10 cellular contexts compared by ENCODE assay signal in the genomic region with DNA sequence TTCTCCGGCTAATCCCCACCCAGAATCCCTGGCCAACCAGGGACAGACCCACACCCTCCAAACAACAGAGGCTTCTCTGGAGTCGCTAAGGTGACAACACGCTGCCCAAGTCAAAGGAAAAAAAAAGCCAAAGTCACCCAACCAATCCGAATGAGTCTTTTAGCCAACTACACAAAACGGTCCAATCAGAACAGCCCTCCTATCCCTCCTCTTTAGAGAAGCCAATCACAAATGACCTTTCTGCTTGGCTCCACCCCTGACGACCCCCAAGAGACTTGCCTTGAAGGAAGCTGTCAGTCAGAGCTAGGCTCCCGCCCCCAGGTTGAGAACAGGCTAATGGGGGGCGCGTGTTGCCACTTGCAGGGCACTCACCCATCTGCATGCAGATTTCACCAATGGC. TPM values are rescaled to one million over a fixed set of nuclear protein-coding genes. Genes with fewer than 3 reads are reported as not detected.
DNase-seq lines count a peak whose midpoint lies in the region; ATAC-seq and TF ChIP-seq lines count a peak whose summit lies in the region.
"Had no signal": no experiment of that assay in that cellular context is flagged by ENCODE, and none has a peak within 500 bp of the region (broad histone marks: within the 10 kb centered on the region; RNA-seq: fewer than 3 reads in every experiment).

No MANE protein-coding gene starts in this region.

- no peaks in the 10 kb centered on the region for H3K27me3 ChIP-seq in trophoblast cell (ENCODE audit: insufficient read depth, low read length)

- CTCF ChIA-PET in activated CD4-positive, alpha-beta memory T cell treated with anti-CD3 and anti-CD28 coated beads for 36 hours (lab: Charles Lee) = interaction anchor here (0.9 kb wide), 1 partner anchor 57 kb away, joined by 3 read pairs; no protein-coding TSS in a partner anchor
- CTCF ChIA-PET in activated CD4-positive, alpha-beta memory T cell treated with anti-CD3 and anti-CD28 coated beads, Interleukin-2, amount 10 ng/mL, durations not matched to agents 7 days and 5 days (lab: Charles Lee) = no interaction called here

- H3K79me1 ChIP-seq in trophoblast cell (ENCODE audit: low read length) = no peaks in the 10 kb centered on the region

- ATAC-seq in GM21526 (IDR thresholded peaks at IDR 0.05; ENCODE audit: low FRiP score, unreplicated experiment) = no peak
- ATAC-seq: mucosa of descending colon had no signal

- H3K4me2 ChIP-seq in trophoblast cell (ENCODE audit: low read length) = no peak overlapping the region

- peak overlapping the region; percentile 46 for H3K18ac ChIP-seq in trophoblast cell (ENCODE audit: low read length)

- H2BK120ac ChIP-seq in trophoblast cell (ENCODE audit: insufficient read depth, low read length, poor library complexity) = no peak overlapping the region

- intact Hi-C loops in activated CD4-positive, alpha-beta memory T cell treated with anti-CD3 and anti-CD28 coated beads for 36 hours (cut with micrococcal nuclease) = no loop called here

- peaks cover 44% of the 10 kb centered on the region for H3K36me3 Mint-ChIP-seq in activated CD4-positive, alpha-beta memory T cell treated with anti-CD3 and anti-CD28 coated beads for 36 hours
- H3K36me3 Mint-ChIP-seq in activated CD4-positive, alpha-beta memory T cell treated with anti-CD3 and anti-CD28 coated beads, Interleukin-2, amount 10 ng/mL, durations not matched to agents 7 days and 5 days (ENCODE audit: low read depth) = peaks cover 52% of the 10 kb centered on the region

- no peak overlapping the region for H2BK5ac ChIP-seq in trophoblast cell (ENCODE audit: low read depth, low read length, poor library complexity)

- no peaks in the 10 kb centered on the region for H3K27me3 Mint-ChIP-seq in activated CD4-positive, alpha-beta memory T cell treated with anti-CD3 and anti-CD28 coated beads for 36 hours
- no peaks in the 10 kb centered on the region for H3K27me3 Mint-ChIP-seq in activated CD4-positive, alpha-beta memory T cell treated with anti-CD3 and anti-CD28 coated beads, Interleukin-2, amount 10 ng/mL, durations not matched to agents 7 days and 5 days

- no peak overlapping the region for H2BK12ac ChIP-seq in trophoblast cell (ENCODE audit: low read length)

- H3K36me3 ChIP-seq in trophoblast cell (ENCODE audit: control insufficient read depth in 1 of 2, insufficient read depth in 2 of 2, low read length in 2 of 2) = peaks cover 76 to 84% of the 10 kb centered on the region in 2 experiments

- no peak overlapping the region for H3K4me3 Mint-ChIP-seq in activated CD4-positive, alpha-beta memory T cell treated with anti-CD3 and anti-CD28 coated beads for 36 hours
- H3K4me3 Mint-ChIP-seq in activated CD4-positive, alpha-beta memory T cell treated with anti-CD3 and anti-CD28 coated beads, Interleukin-2, amount 10 ng/mL, durations not matched to agents 7 days and 5 days = no peak overlapping the region

- H3K27ac Mint-ChIP-seq in activated CD4-positive, alpha-beta memory T cell treated with anti-CD3 and anti-CD28 coated beads for 36 hours = no peak overlapping the region
- no peak overlapping the region for H3K27ac Mint-ChIP-seq in activated CD4-positive, alpha-beta memory T cell treated with anti-CD3 and anti-CD28 coated beads, Interleukin-2, amount 10 ng/mL, durations not matched to agents 7 days and 5 days

- no peak overlapping the region for H3K4ac ChIP-seq in trophoblast cell (ENCODE audit: low read depth, low read length)

- in situ Hi-C loops in astrocyte of the spinal cord (cut with HindIII; ENCODE audit: low sequenced_read_pairs) = no loop called here

- H3K9me3 ChIP-seq in trophoblast cell (ENCODE audit: insufficient read depth, low read depth, low read length) = no peaks in the 10 kb centered on the region
- H3K9me3 ChIP-seq: mucosa of descending colon had no signal

- no peak overlapping the region for H3K14ac ChIP-seq in trophoblast cell (ENCODE audit: low read length)

- no peak overlapping the region for H3K23ac ChIP-seq in trophoblast cell (ENCODE audit: low read length)

- peaks cover 2% of the 10 kb centered on the region for H3K4me1 Mint-ChIP-seq in activated CD4-positive, alpha-beta memory T cell treated with anti-CD3 and anti-CD28 coated beads for 36 hours (ENCODE audit: low read depth)
- peaks cover 2% of the 10 kb centered on the region for H3K4me1 Mint-ChIP-seq in activated CD4-positive, alpha-beta memory T cell treated with anti-CD3 and anti-CD28 coated beads, Interleukin-2, amount 10 ng/mL, durations not matched to agents 7 days and 5 days

- no CpG with 5 or more reads among the region's 9 CpGs for WGBS in trophoblast cell (ENCODE audit: extremely low coverage, insufficient coverage, insufficient read length)

- no peak overlapping the region for H2AK5ac ChIP-seq in trophoblast cell (ENCODE audit: low read length)

- H3K79me2 ChIP-seq in trophoblast cell (ENCODE audit: control insufficient read depth, insufficient read depth, low read length, poor library complexity) = no peaks in the 10 kb centered on the region

- H4K12ac ChIP-seq in trophoblast cell (ENCODE audit: low read depth, low read length) = no peak overlapping the region

- POLR2A ChIA-PET in activated CD4-positive, alpha-beta memory T cell treated with anti-CD3 and anti-CD28 coated beads for 36 hours (lab: Charles Lee) = no interaction called here
- POLR2A ChIA-PET in activated CD4-positive, alpha-beta memory T cell treated with anti-CD3 and anti-CD28 coated beads, Interleukin-2, amount 10 ng/mL, durations not matched to agents 7 days and 5 days (lab: Charles Lee) = interaction anchor here (0.6 kb wide), 1 partner anchor 9 kb away, joined by 3 read pairs; no protein-coding TSS in a partner anchor

- H3K9me3 Mint-ChIP-seq in activated CD4-positive, alpha-beta memory T cell treated with anti-CD3 and anti-CD28 coated beads for 36 hours = no peaks in the 10 kb centered on the region
- H3K9me3 Mint-ChIP-seq in activated CD4-positive, alpha-beta memory T cell treated with anti-CD3 and anti-CD28 coated beads, Interleukin-2, amount 10 ng/mL, durations not matched to agents 7 days and 5 days = no peaks in the 10 kb centered on the region

- no peak overlapping the region for H3K27ac ChIP-seq in trophoblast cell (ENCODE audit: low read depth, low read length)

- no peak overlapping the region for H4K8ac ChIP-seq in trophoblast cell (ENCODE audit: low read depth, low read length)

- no peak overlapping the region for H2AFZ ChIP-seq in trophoblast cell (ENCODE audit: insufficient read depth, low read length, poor library complexity)

- DNase-seq in activated CD4-positive, alpha-beta memory T cell treated with anti-CD3 and anti-CD28 coated beads for 36 hours = peak; percentile 17
- no peak for DNase-seq in activated CD4-positive, alpha-beta memory T cell treated with anti-CD3 and anti-CD28 coated beads, Interleukin-2, amount 10 ng/mL, durations not matched to agents 7 days and 5 days
- DNase-seq in NCI-H1694 treated with DMSO at 0.1 percent for 48 hours (lab: John Stamatoyannopoulos, UW) = peak; percentile 7
- DNase-seq in astrocyte of the spinal cord (ENCODE audit: low read depth, low spot score) = peak; percentile 25
- DNase-seq in trophoblast cell = peak in 1 of 2 donors; percentile 18
- DNase-seq in H4 (ENCODE audit: low spot score) = no peak
- DNase-seq in stimulated activated CD4-positive, alpha-beta T cell treated with anti-CD3 and anti-CD28 coated beads, Interleukin-4, amount 100 ng/mL, for 1 hour = no peak
- DNase-seq: activated CD8-positive, alpha-beta memory T cell treated with anti-CD3 and anti-CD28 coated beads, Interleukin-2, amount 50 U/mL, for 4 hours; mucosa of descending colon had no signal

- H3K4me3 ChIP-seq in astrocyte of the spinal cord (ENCODE audit: low read depth, low read length) = no peak overlapping the region
- H3K4me3 ChIP-seq in trophoblast cell (ENCODE audit: low read depth, low read length) = no peak overlapping the region
- H3K4me3 ChIP-seq: mucosa of descending colon had no signal

- no peak overlapping the region for H3K9ac ChIP-seq in trophoblast cell (ENCODE audit: low read length)

- H4K91ac ChIP-seq in trophoblast cell (ENCODE audit: low read depth, low read length) = no peak overlapping the region

- no peak for TF ChIP-seq CTCF in astrocyte of the spinal cord (IDR thresholded peaks at IDR 0.05; ENCODE audit: low read depth, low read length)

- H3K4me1 ChIP-seq in trophoblast cell (ENCODE audit: control insufficient read depth in 1 of 2, insufficient read depth in 2 of 2, low read length in 2 of 2) = no peaks in the 10 kb centered on the region

RNA-seq across cellular contexts. Expression of gene FBXW9, which starts 6.6 kb away (rescaled TPM):
- 1 to 10 TPM; 6.6 to 7.0 TPM for total RNA-seq in activated CD4-positive, alpha-beta memory T cell treated with anti-CD3 and anti-CD28 coated beads for 36 hours
- total RNA-seq in activated CD4-positive, alpha-beta memory T cell treated with anti-CD3 and anti-CD28 coated beads, Interleukin-2, amount 10 ng/mL, durations not matched to agents 7 days and 5 days = 1 to 10 TPM; 5.2 to 5.3 TPM
- 4.9 and 5.3 TPM in 2 replicates for polyA plus RNA-seq in trophoblast cell (2013)
- 6.4 and 12.7 TPM in 2 replicates for total RNA-seq in H4 (2014; rRNA removed; shearing (Covaris generic))

RNA-seq across cellular contexts. Expression of gene GNG14, which starts 15.3 kb away (rescaled TPM):
- not detected for total RNA-seq in activated CD4-positive, alpha-beta memory T cell treated with anti-CD3 and anti-CD28 coated beads for 36 hours
- total RNA-seq in activated CD4-positive, alpha-beta memory T cell treated with anti-CD3 and anti-CD28 coated beads, Interleukin-2, amount 10 ng/mL, durations not matched to agents 7 days and 5 days = not detected
- not detected in 2 replicates for polyA plus RNA-seq in trophoblast cell (2013)
- not detected in 2 replicates for total RNA-seq in H4 (2014; rRNA removed; shearing (Covaris generic))
- total RNA-seq: mucosa of descending colon had no signal

RNA-seq across cellular contexts. Expression of gene TNPO2, which starts 20.7 kb away (rescaled TPM):
- 10 to 100 TPM; 65.2 to 76.4 TPM for total RNA-seq in activated CD4-positive, alpha-beta memory T cell treated with anti-CD3 and anti-CD28 coated beads for 36 hours
- 10 to 100 TPM; 61.6 to 65.9 TPM for total RNA-seq in activated CD4-positive, alpha-beta memory T cell treated with anti-CD3 and anti-CD28 coated beads, Interleukin-2, amount 10 ng/mL, durations not matched to agents 7 days and 5 days
- 29.5 and 30.4 TPM in 2 replicates for polyA plus RNA-seq in trophoblast cell (2013)
- total RNA-seq in H4 (2014; rRNA removed; shearing (Covaris generic)) = 30.1 and 33.0 TPM in 2 replicates

RNA-seq across cellular contexts. Expression of gene DHPS, which starts 21.4 kb away (rescaled TPM):
- 100 to 1,000 TPM; 126 to 127 TPM for total RNA-seq in activated CD4-positive, alpha-beta memory T cell treated with anti-CD3 and anti-CD28 coated beads for 36 hours
- total RNA-seq in activated CD4-positive, alpha-beta memory T cell treated with anti-CD3 and anti-CD28 coated beads, Interleukin-2, amount 10 ng/mL, durations not matched to agents 7 days and 5 days = 100 to 1,000 TPM; 106 to 113 TPM
- polyA plus RNA-seq in trophoblast cell (2013) = 53.8 and 54.8 TPM in 2 replicates
- 65.1 and 100 TPM in 2 replicates for total RNA-seq in H4 (2014; rRNA removed; shearing (Covaris generic))

RNA-seq across cellular contexts. Expression of gene TRIR, which starts 31.4 kb away (rescaled TPM):
- 100 to 1,000 TPM; 167 to 182 TPM for total RNA-seq in activated CD4-positive, alpha-beta memory T cell treated with anti-CD3 and anti-CD28 coated beads for 36 hours
- total RNA-seq in activated CD4-positive, alpha-beta memory T cell treated with anti-CD3 and anti-CD28 coated beads, Interleukin-2, amount 10 ng/mL, durations not matched to agents 7 days and 5 days = 100 to 1,000 TPM; 205 TPM
- 232 and 239 TPM in 2 replicates for polyA plus RNA-seq in trophoblast cell (2013)
- 238 and 271 TPM in 2 replicates for total RNA-seq in H4 (2014; rRNA removed; shearing (Covaris generic))

Comparison
In these comparisons a context has a peak if more than half of its experiments do, and no peak if none do; other contexts are left out.
1. DNase-seq: peak in activated CD4-positive, alpha-beta memory T cell treated with anti-CD3 and anti-CD28 coated beads for 36 hours (single experiment), NCI-H1694 treated with DMSO at 0.1 percent for 48 hours (single experiment) and astrocyte of the spinal cord (single experiment); none in activated CD4-positive, alpha-beta memory T cell treated with anti-CD3 and anti-CD28 coated beads, Interleukin-2, amount 10 ng/mL, durations not matched to agents 7 days and 5 days (single experiment), H4 (single experiment) and stimulated activated CD4-positive, alpha-beta T cell treated with anti-CD3 and anti-CD28 coated beads, Interleukin-4, amount 100 ng/mL, for 1 hour (single experiment).